ENCODE assay signal across 8 cellular contexts in genomic region chrX:51332943-51333631, GRCh38. TPM values are rescaled to one million over a fixed set of nuclear protein-coding genes. Genes with fewer than 3 reads are reported as not detected.
DNase-seq lines count a peak whose midpoint lies in the region; ATAC-seq and TF ChIP-seq lines count a peak whose summit lies in the region.
"Not testable (repeated sequence)": the region's sequence is repeated elsewhere in the genome, so short reads cannot be mapped to it uniquely, and the experiment has no call there.

No MANE protein-coding gene starts in this region.

- not testable (repeated sequence) for TF ChIP-seq CTCF in choroid plexus epithelial cell (conservative IDR thresholded peaks at IDR 0.05; ENCODE audit: low read depth, low read length); heart left ventricle (IDR thresholded peaks at IDR 0.05); uterus (IDR thresholded peaks at IDR 0.05)

- H3K27me3 Mint-ChIP-seq in activated T-cell treated with anti-CD3 and anti-CD28 coated beads, Interleukin-2, amount 50 U/mL, for 4 hours (ENCODE audit: low read depth): not testable (repeated sequence)

- H3K36me3 ChIP-seq in heart left ventricle, uterus: not testable (repeated sequence)

- H3K9me3 Mint-ChIP-seq in activated T-cell treated with anti-CD3 and anti-CD28 coated beads, Interleukin-2, amount 50 U/mL, for 4 hours: not testable (repeated sequence)

- not testable (repeated sequence) for H3K36me3 Mint-ChIP-seq in activated T-cell treated with anti-CD3 and anti-CD28 coated beads, Interleukin-2, amount 50 U/mL, for 4 hours (ENCODE audit: insufficient read depth)

- H3K4me3 ChIP-seq in choroid plexus epithelial cell (ENCODE audit: low read depth, low read length) (peak overlapping the region; percentile 48), heart left ventricle (peak overlapping the region in 11 of 12 donors; percentile 27 to 57 (median 49)), mononuclear cell (ENCODE audit: low read length) (peak overlapping the region; percentile 24), skeletal muscle cell (ENCODE audit: low read depth, low read length) (peak overlapping the region; percentile 51), uterus (peak overlapping the region; percentile 39 to 55)

- DNase-seq in G401 (ENCODE audit: low spot score): peak; percentile 24
- peak; percentile 3 for DNase-seq in NCI-H748 (lab: John Stamatoyannopoulos, UW; ENCODE audit: unreplicated experiment)
- not testable (repeated sequence) for DNase-seq in activated T-cell treated with anti-CD3 and anti-CD28 coated beads, Interleukin-2, amount 50 U/mL, for 4 hours; choroid plexus epithelial cell (ENCODE audit: low read depth); heart left ventricle; skeletal muscle cell (ENCODE audit: low read depth); uterus

- not testable (repeated sequence) for H3K4me1 Mint-ChIP-seq in activated T-cell treated with anti-CD3 and anti-CD28 coated beads, Interleukin-2, amount 50 U/mL, for 4 hours (ENCODE audit: low read depth)

- intact Hi-C loops in heart left ventricle (cut with DNase I): loop anchor here in 2 of 10 donors (10.0 kb wide), 2 partner anchors 82 to 122 kb away; no protein-coding TSS in a partner anchor
- intact Hi-C loops in uterus (cut with DNase I; ENCODE audit: low total_unique reads): not testable (repeated sequence)

- H3K9me3 ChIP-seq in heart left ventricle; mononuclear cell (ENCODE audit: low read depth, low read length); uterus: not testable (repeated sequence)

- in situ Hi-C loops in G401 (cut with HindIII; ENCODE audit: low sequenced_read_pairs): not testable (repeated sequence)

- H3K27ac ChIP-seq in heart left ventricle: peak overlapping the region in 1 of 12 donors; percentile 31
- peak overlapping the region; percentile 27 to 70 for H3K27ac ChIP-seq in uterus

- not testable (repeated sequence) for TF ChIP-seq POLR2A in heart left ventricle (IDR thresholded peaks at IDR 0.05); uterus (IDR thresholded peaks at IDR 0.05)

- WGBS in heart left ventricle, 4 donors: 1 to 55% (median 15%) methylated on average over 36 to 44 of the region's 49 CpGs

- not testable (repeated sequence) for H3K4me1 ChIP-seq in heart left ventricle; mononuclear cell (ENCODE audit: insufficient read depth, low read length); uterus

- peak overlapping the region; percentile 84 for H3K4me3 Mint-ChIP-seq in activated T-cell treated with anti-CD3 and anti-CD28 coated beads, Interleukin-2, amount 50 U/mL, for 4 hours

- H3K27me3 ChIP-seq in heart left ventricle: peaks cover 0 to 36% (median 0%) of the 10 kb centered on the region in 9 donors
- not testable (repeated sequence) for H3K27me3 ChIP-seq in mononuclear cell (ENCODE audit: insufficient read depth, low read length); uterus

- ATAC-seq in activated T-cell treated with anti-CD3 and anti-CD28 coated beads, Interleukin-2, amount 50 U/mL, for 4 hours: peak; percentile 15 to 17
- ATAC-seq in heart left ventricle: peak in 1 of 4 donors; percentile 29

RNA-seq across cellular contexts. Expression of gene NUDT10, which starts 0.5 kb away (rescaled TPM):
- total RNA-seq in G401 (2014; rRNA removed; shearing (Covaris generic)): 0.12 TPM in 1 of 2 replicates, not detected in the other
- total RNA-seq in activated T-cell treated with anti-CD3 and anti-CD28 coated beads, Interleukin-2, amount 50 U/mL, for 4 hours: 1 to 10 TPM in 2 of 3 donors, under 1 TPM in 1; 0.92 to 1.2 (median 1.1) TPM
- total RNA-seq in heart left ventricle: under 1 TPM in 3 of 9 donors, not detected in 6; 0.20 to 0.27 (median 0.24) TPM
- polyA plus RNA-seq in heart left ventricle: under 1 TPM; 0.18 to 0.34 TPM
- 0.31 TPM for total RNA-seq in mononuclear cell
- total RNA-seq in uterus: 10 to 100 TPM in 2 of 4 donors, 1 to 10 TPM in 2; 3.8 to 45.9 (median 10.9) TPM
